In the genomic region with DNA sequence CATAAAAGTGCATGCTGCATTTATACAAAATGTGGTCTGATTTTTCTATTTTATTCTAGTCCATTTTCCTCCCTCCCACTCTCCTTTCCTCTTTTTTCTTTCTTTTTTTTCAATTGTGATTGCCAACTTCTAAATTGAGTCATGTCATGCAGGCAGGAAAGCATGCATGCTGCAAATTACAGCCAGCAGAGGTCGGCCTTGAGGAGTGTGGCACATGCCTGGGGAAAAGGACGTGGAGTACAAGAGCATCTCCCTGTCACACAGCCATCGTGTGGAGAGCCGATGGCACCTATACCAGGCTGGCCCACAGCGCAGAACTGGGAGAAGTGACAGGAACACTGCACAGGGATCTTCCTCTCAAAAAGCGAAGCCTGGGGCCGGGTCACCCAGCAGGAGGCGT, we compare ENCODE assay signal across 8 cellular contexts. TPM values are rescaled to one million over a fixed set of nuclear protein-coding genes. Genes with fewer than 3 reads are reported as not detected.
DNase-seq lines count a peak whose midpoint lies in the region; ATAC-seq and TF ChIP-seq lines count a peak whose summit lies in the region.

No MANE protein-coding gene starts in this region.

- POLR2A ChIA-PET in HEK293T (lab: Yijun Ruan, JAX), result no interaction called here

- ATAC-seq in GM19351 (IDR thresholded peaks at IDR 0.05; ENCODE audit: unreplicated experiment), result no peak

- peak; percentile 65 for TF ChIP-seq CTCF in AG09309 (IDR thresholded peaks at IDR 0.05; ENCODE audit: control insufficient read depth, insufficient read depth, low read depth, low read length, missing control alignments)

- DNase-seq in AG09309 (ENCODE audit: low read depth), result no peak
- DNase-seq in HEK293T (ENCODE audit: extremely low spot score), result peak; percentile 53
- peak; percentile 31 for DNase-seq in UCSD-AML1 (lab: John Stamatoyannopoulos, UW; ENCODE audit: unreplicated experiment)
- DNase-seq in hepatic stellate cell (ENCODE audit: low spot score), result peak; percentile 48
- no peak for DNase-seq in NCI-H2196 (lab: John Stamatoyannopoulos, UW; ENCODE audit: unreplicated experiment)
- no peak for DNase-seq in cerebellum (ENCODE audit: low spot score)
- no peak for DNase-seq in NCI-H1048 (lab: John Stamatoyannopoulos, UW)

- CTCF ChIA-PET in HEK293T (lab: Yijun Ruan, JAX), result no interaction called here

- H3K4me3 ChIP-seq in AG09309 (ENCODE audit: control insufficient read depth, low read depth, low read length), result no peak overlapping the region

TF ChIP-seq in HEK293T, 16 proteins besides CTCF, POLR2A, EP300 and RAD21:
- TF ChIP-seq SP1 (IDR thresholded peaks at IDR 0.05), result no peak
- no peak for TF ChIP-seq ZNF384 (IDR thresholded peaks at IDR 0.05)
- no peak for TF ChIP-seq FOXA1 (IDR thresholded peaks at IDR 0.05)
- no peak for TF ChIP-seq LEF1 (IDR thresholded peaks at IDR 0.05; ENCODE audit: borderline replicate concordance)
- TF ChIP-seq NFRKB (IDR thresholded peaks at IDR 0.05), result no peak
- no peak for TF ChIP-seq SUZ12 (IDR thresholded peaks at IDR 0.05)
- no peak for TF ChIP-seq L3MBTL2 (conservative IDR thresholded peaks at IDR 0.05)

RNA-seq across cellular contexts. Expression of gene LCT, which starts 17.8 kb away (rescaled TPM):
- 0.09 TPM for total RNA-seq in cerebellum

RNA-seq across cellular contexts. Expression of gene MCM6, which starts 57.0 kb away (rescaled TPM):
- 18.2 TPM for total RNA-seq in cerebellum

Comparison
In these comparisons a context has a peak if more than half of its experiments do, and no peak if none do; other contexts are left out.
1. DNase-seq: peak in HEK293T (single experiment), UCSD-AML1 (single experiment) and hepatic stellate cell (single experiment); none in AG09309 (single experiment), NCI-H2196 (single experiment), cerebellum (single experiment) and NCI-H1048 (single experiment).